Comparison of ENCODE assay signal across 21 cellular contexts in the genomic region with DNA sequence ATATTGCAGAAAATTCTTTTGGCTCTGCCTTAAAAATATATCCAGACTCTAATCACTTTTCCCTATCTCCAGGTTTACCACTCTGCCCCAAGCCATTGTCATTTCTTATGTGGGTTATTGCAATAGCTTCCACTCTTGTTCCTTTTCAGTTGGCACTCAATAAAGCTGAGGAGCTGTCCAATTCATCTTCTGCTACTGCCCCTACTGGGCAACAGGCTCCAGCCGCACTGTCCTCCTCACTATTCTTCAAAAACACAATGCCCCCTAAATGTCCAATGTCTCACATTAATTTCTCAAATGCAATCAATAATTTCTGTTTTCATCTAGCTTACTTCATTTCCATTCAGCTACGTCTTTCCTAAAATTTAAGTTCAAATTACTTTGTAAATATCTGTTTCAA.
DNase-seq lines count a peak whose midpoint lies in the region; ATAC-seq and TF ChIP-seq lines count a peak whose summit lies in the region.
"Had no signal": no experiment of that assay in that cellular context is flagged by ENCODE, and none has a peak within 500 bp of the region (broad histone marks: within the 10 kb centered on the region; RNA-seq: fewer than 3 reads in every experiment).

No MANE protein-coding gene starts in this region.

- no peaks in the 10 kb centered on the region for H3K9me3 Mint-ChIP-seq in osteocyte (ENCODE audit: unreplicated experiment)

- H3K27me3 ChIP-seq in DND-41 (ENCODE audit: insufficient read depth, low read length, poor library complexity), result no peaks in the 10 kb centered on the region
- no peaks in the 10 kb centered on the region for H3K27me3 ChIP-seq in OCI-LY3 (ENCODE audit: low read depth, low read length)
- H3K27me3 ChIP-seq: thyroid gland had no signal

- H3K36me3 Mint-ChIP-seq in osteocyte (ENCODE audit: unreplicated experiment), result no peaks in the 10 kb centered on the region
- no peaks in the 10 kb centered on the region for H3K36me3 Mint-ChIP-seq in T-helper 17 cell (ENCODE audit: low read depth)
- H3K36me3 Mint-ChIP-seq: CD14-positive monocyte; naive B cell; stimulated activated naive B cell treated with anti-CD40 and anti-IgM and Interleukin-4, amounts not matched to agents 10 μg/mL and 1 μg/mL and 100 μg/mL, for 72 hours had no signal

- H3K4me1 Mint-ChIP-seq in osteocyte (ENCODE audit: unreplicated experiment) (no peaks in the 10 kb centered on the region), T-helper 17 cell (no peaks in the 10 kb centered on the region)
- H3K4me1 Mint-ChIP-seq: activated CD4-positive, alpha-beta T cell treated with anti-CD3 and anti-CD28 coated beads, Interleukin-2, amount 10 ng/mL, durations not matched to agents 7 days and 5 days; CD14-positive monocyte; naive B cell; stimulated activated naive B cell treated with anti-CD40 and anti-IgM and Interleukin-4, amounts not matched to agents 10 μg/mL and 1 μg/mL and 100 μg/mL, for 72 hours had no signal

- no peak for ATAC-seq in DND-41 (ENCODE audit: insufficient read depth, low read depth)
- ATAC-seq in T-helper 17 cell, result no peak
- no peak for ATAC-seq in HG03469 (IDR thresholded peaks at IDR 0.05; ENCODE audit: unreplicated experiment)
- ATAC-seq: effector memory CD8-positive, alpha-beta T cell; stimulated activated naive B cell treated with anti-CD40 and anti-IgM and Interleukin-4, amounts not matched to agents 10 μg/mL and 1 μg/mL and 100 μg/mL, for 72 hours had no signal

- H4K20me1 ChIP-seq in DND-41 (ENCODE audit: insufficient read depth, low read length) (no peaks in the 10 kb centered on the region), OCI-LY3 (ENCODE audit: insufficient read depth, low read length) (no peaks in the 10 kb centered on the region)

- H3K27ac ChIP-seq in DND-41 (ENCODE audit: low read length) (no peak overlapping the region), OCI-LY3 (ENCODE audit: low read length) (no peak overlapping the region)
- H3K27ac ChIP-seq: parathyroid adenoma, thyroid gland had no signal

- H3K27me3 Mint-ChIP-seq in osteocyte (ENCODE audit: unreplicated experiment), result peaks cover 25% of the 10 kb centered on the region
- H3K27me3 Mint-ChIP-seq in T-helper 17 cell, result no peaks in the 10 kb centered on the region
- H3K27me3 Mint-ChIP-seq: activated CD4-positive, alpha-beta T cell treated with anti-CD3 and anti-CD28 coated beads, Interleukin-2, amount 10 ng/mL, durations not matched to agents 7 days and 5 days; effector memory CD8-positive, alpha-beta T cell; naive B cell; stimulated activated naive B cell treated with anti-CD40 and anti-IgM and Interleukin-4, amounts not matched to agents 10 μg/mL and 1 μg/mL and 100 μg/mL, for 72 hours had no signal

- DNase-seq in DND-41, result no peak
- DNase-seq in epithelial cell of esophagus (ENCODE audit: low read depth), result no peak
- DNase-seq in osteocyte (ENCODE audit: extremely low spot score, unreplicated experiment), result no peak
- DNase-seq in T-helper 17 cell, result no peak
- DNase-seq in HuH-7.5 (ENCODE audit: low spot score), result no peak
- DNase-seq: activated CD4-positive, alpha-beta T cell treated with anti-CD3 and anti-CD28 coated beads, Interleukin-2, amount 10 ng/mL, durations not matched to agents 7 days and 5 days; activated gamma-delta T cell treated with Interleukin-2 at 50 U/mL for 16 hours; effector memory CD8-positive, alpha-beta T cell; Kasumi-1; kidney; naive B cell; NCI-H1105 treated with DMSO at 0.1 percent for 48 hours; NCI-H2107; NCI-H510A; RPMI8226; stimulated activated naive B cell treated with anti-CD40 and anti-IgM and Interleukin-4, amounts not matched to agents 10 μg/mL and 1 μg/mL and 100 μg/mL, for 72 hours had no signal

- H3K36me3 ChIP-seq in DND-41 (ENCODE audit: insufficient read depth, low read length) (no peaks in the 10 kb centered on the region), OCI-LY3 (replicated peaks; ENCODE audit: low read depth, low read length) (no peaks in the 10 kb centered on the region)
- H3K36me3 ChIP-seq: thyroid gland had no signal

- H3K79me2 ChIP-seq in DND-41 (ENCODE audit: insufficient read depth, low read length), result no peaks in the 10 kb centered on the region
- H3K79me2 ChIP-seq in OCI-LY3 (ENCODE audit: low read length), result no peaks in the 10 kb centered on the region
- H3K79me2 ChIP-seq: parathyroid adenoma had no signal

- H3K27ac Mint-ChIP-seq in osteocyte (ENCODE audit: unreplicated experiment), result no peak overlapping the region
- H3K27ac Mint-ChIP-seq in T-helper 17 cell, result no peak overlapping the region
- H3K27ac Mint-ChIP-seq: activated CD4-positive, alpha-beta T cell treated with anti-CD3 and anti-CD28 coated beads, Interleukin-2, amount 10 ng/mL, durations not matched to agents 7 days and 5 days; CD14-positive monocyte; effector memory CD8-positive, alpha-beta T cell; naive B cell; stimulated activated naive B cell treated with anti-CD40 and anti-IgM and Interleukin-4, amounts not matched to agents 10 μg/mL and 1 μg/mL and 100 μg/mL, for 72 hours had no signal

- H3K4me3 Mint-ChIP-seq in osteocyte (ENCODE audit: unreplicated experiment), result no peak overlapping the region
- no peak overlapping the region for H3K4me3 Mint-ChIP-seq in T-helper 17 cell
- H3K4me3 Mint-ChIP-seq: activated CD4-positive, alpha-beta T cell treated with anti-CD3 and anti-CD28 coated beads, Interleukin-2, amount 10 ng/mL, durations not matched to agents 7 days and 5 days; CD14-positive monocyte; effector memory CD8-positive, alpha-beta T cell; naive B cell; stimulated activated naive B cell treated with anti-CD40 and anti-IgM and Interleukin-4, amounts not matched to agents 10 μg/mL and 1 μg/mL and 100 μg/mL, for 72 hours had no signal

- H2AFZ ChIP-seq in DND-41 (ENCODE audit: low read depth, low read length) (no peak overlapping the region), OCI-LY3 (ENCODE audit: low read depth, low read length) (no peak overlapping the region)
- H2AFZ ChIP-seq: parathyroid adenoma had no signal

- TF ChIP-seq CTCF in DND-41 (IDR thresholded peaks at IDR 0.05; ENCODE audit: borderline replicate concordance, extremely low read depth, low read length, poor library complexity, severe bottlenecking) (peak; percentile 15), OCI-LY3 (IDR thresholded peaks at IDR 0.05; ENCODE audit: low read depth, low read length) (peak; percentile 4; the same call in 1 of the 2 replicates), epithelial cell of esophagus (IDR thresholded peaks at IDR 0.05; ENCODE audit: insufficient read depth, low read depth, low read length, missing control alignments) (peak; percentile 16), osteocyte (IDR thresholded peaks at IDR 0.05) (peak; percentile 38)

- H3K9ac ChIP-seq in DND-41 (ENCODE audit: low read depth, low read length) (no peak overlapping the region), OCI-LY3 (ENCODE audit: low read length) (no peak overlapping the region)
- H3K9ac ChIP-seq: parathyroid adenoma had no signal

- H3K4me2 ChIP-seq in DND-41 (ENCODE audit: insufficient read depth, low read length), result no peak overlapping the region
- H3K4me2 ChIP-seq in OCI-LY3 (ENCODE audit: low read length), result no peak overlapping the region

- no peaks in the 10 kb centered on the region for H3K4me1 ChIP-seq in DND-41 (ENCODE audit: insufficient read depth, low read length)
- no peaks in the 10 kb centered on the region for H3K4me1 ChIP-seq in OCI-LY3 (ENCODE audit: low read length)
- H3K4me1 ChIP-seq: parathyroid adenoma, thyroid gland had no signal

- H3K9me3 ChIP-seq in DND-41 (ENCODE audit: insufficient read depth, low read length, severe bottlenecking) (peaks cover 4% of the 10 kb centered on the region), OCI-LY3 (ENCODE audit: insufficient read depth, low read length) (no peaks in the 10 kb centered on the region), T-helper 17 cell (ENCODE audit: control insufficient read depth, low read length, poor library complexity, severe bottlenecking) (no peaks in the 10 kb centered on the region)
- H3K9me3 ChIP-seq: thyroid gland had no signal

- H3K4me3 ChIP-seq in DND-41 (ENCODE audit: low read depth in 1 of 2, low read length in 2 of 2), result no peak overlapping the region
- H3K4me3 ChIP-seq in OCI-LY3 (ENCODE audit: low read length), result no peak overlapping the region
- no peak overlapping the region for H3K4me3 ChIP-seq in epithelial cell of esophagus (ENCODE audit: low read length)
- H3K4me3 ChIP-seq: thyroid gland had no signal
